Comparison of ENCODE assay signal across 21 cellular contexts in the genomic region with DNA sequence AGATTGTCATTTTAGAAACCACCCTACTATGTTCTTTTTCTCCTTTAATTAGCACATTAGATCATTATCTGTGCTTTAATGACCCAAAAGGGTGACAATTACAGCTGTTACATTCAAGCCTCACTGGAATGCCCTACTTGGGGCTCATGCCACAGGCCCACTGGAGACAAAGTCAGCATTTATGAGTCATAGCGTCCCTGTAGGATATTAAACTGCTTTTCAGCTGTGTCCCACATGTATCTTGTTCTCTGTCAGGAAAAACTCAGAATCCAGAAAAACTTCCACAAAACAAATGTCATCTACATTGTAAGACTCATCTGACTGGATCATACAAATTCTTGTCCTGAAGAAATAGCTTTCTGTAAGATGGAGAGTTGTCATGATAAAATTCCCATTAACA.
DNase-seq lines count a peak whose midpoint lies in the region; TF ChIP-seq lines count a peak whose summit lies in the region.
"Had no signal": no experiment of that assay in that cellular context is flagged by ENCODE, and none has a peak within 500 bp of the region (broad histone marks: within the 10 kb centered on the region; RNA-seq: fewer than 3 reads in every experiment).

No MANE protein-coding gene starts in this region.

- DNase-seq in AG09309 (ENCODE audit: low read depth) (peak; percentile 3), M059J (ENCODE audit: low read depth) (peak; percentile 10), fibroblast of lung (ENCODE audit: low read depth in 2 of 2) (peak; percentile 25 to 55), myocyte (ENCODE audit: low read depth) (peak; percentile 72), amygdala (lab: John Stamatoyannopoulos, UW) (no peak), NCI-H526 treated with DMSO at 0.1 percent for 48 hours (lab: John Stamatoyannopoulos, UW) (no peak)
- DNase-seq in activated CD4-positive, alpha-beta T cell treated with anti-CD3 and anti-CD28 coated beads for 1 hour = no peak
- DNase-seq in stimulated activated CD4-positive, alpha-beta T cell treated with anti-CD3 and anti-CD28 coated beads, Interleukin-1b, Interleukin-23, amount 100 ng/mL, for 48 hours = no peak
- DNase-seq: activated CD8-positive, alpha-beta memory T cell treated with anti-CD3 and anti-CD28 coated beads for 24 hours; CD8-positive, alpha-beta T cell; cortex of kidney; left lung; naive thymus-derived CD4-positive, alpha-beta T cell; NCI-H2227 treated with DMSO at 0.1 percent for 48 hours; stimulated activated CD4-positive, alpha-beta T cell treated with anti-CD3 and anti-CD28 coated beads, Interleukin-15, amount 100 ng/mL, for 24 hours; stimulated activated naive CD8-positive, alpha-beta T cell treated with anti-CD3 and anti-CD28 coated beads, Interleukin-15, Interleukin-2, amounts not matched to agents 100 U/mL and 50 U/mL, for 24 hours; T-cell had no signal

- no peaks in the 10 kb centered on the region for H3K4me1 ChIP-seq in fibroblast of lung (ENCODE audit: control insufficient read depth, extremely low read depth, insufficient read depth, low read length)
- H3K4me1 ChIP-seq: A549, left lung had no signal

- no peak for TF ChIP-seq CTCF in AG09309 (IDR thresholded peaks at IDR 0.05; ENCODE audit: control insufficient read depth, insufficient read depth, low read depth, low read length, missing control alignments)
- no peak for TF ChIP-seq CTCF in fibroblast of lung (conservative IDR thresholded peaks at IDR 0.05 in 1 of 2, IDR thresholded peaks at IDR 0.05 in 1 of 2; ENCODE audit: low read depth in 1 of 2, low read length in 2 of 2)

- no peak overlapping the region for H3K27ac ChIP-seq in fibroblast of lung (ENCODE audit: insufficient read depth, low read length)
- H3K27ac ChIP-seq: A549, epithelial cell of prostate, KMS-11, left lung, RWPE1 had no signal

- no peaks in the 10 kb centered on the region for H3K9me3 ChIP-seq in fibroblast of lung (ENCODE audit: control insufficient read depth, insufficient read depth, low read depth, low read length)
- H3K9me3 ChIP-seq: A549 had no signal

- no peaks in the 10 kb centered on the region for H3K27me3 ChIP-seq in fibroblast of lung (ENCODE audit: control insufficient read depth, insufficient read depth, low read length)
- H3K27me3 ChIP-seq: left lung had no signal

- no peaks in the 10 kb centered on the region for H4K20me1 ChIP-seq in fibroblast of lung (ENCODE audit: control insufficient read depth, extremely low read depth, insufficient read depth, low read length)

- H3K4me3 ChIP-seq in AG09309 (ENCODE audit: control insufficient read depth, low read depth, low read length) (no peak overlapping the region), fibroblast of lung (replicated peaks in 1 of 4; ENCODE audit: control extremely low read depth in 1 of 4, insufficient read depth in 1 of 4, low read depth in 3 of 4, low read length in 4 of 4) (no peak overlapping the region)
- H3K4me3 ChIP-seq: A549, left lung had no signal

- no peak overlapping the region for H3K9ac ChIP-seq in fibroblast of lung (ENCODE audit: insufficient read depth, low read length)
- H3K9ac ChIP-seq: KMS-11 had no signal

- H3K4me2 ChIP-seq in fibroblast of lung (ENCODE audit: extremely low read depth, insufficient read depth, low read length) = no peak overlapping the region
- H3K4me2 ChIP-seq: A549, KMS-11 had no signal

- H2AFZ ChIP-seq in fibroblast of lung (ENCODE audit: low read length) = no peak overlapping the region

- H3K36me3 ChIP-seq in fibroblast of lung (ENCODE audit: control insufficient read depth, insufficient read depth, low read length) = no peaks in the 10 kb centered on the region
- H3K36me3 ChIP-seq: left lung had no signal

- H3K79me2 ChIP-seq in fibroblast of lung (ENCODE audit: control insufficient read depth, insufficient read depth, low read length) = no peaks in the 10 kb centered on the region

Comparison
In these comparisons a context has a peak if more than half of its experiments do, and no peak if none do; other contexts are left out.
1. DNase-seq: peak in AG09309 (single experiment), M059J (single experiment), fibroblast of lung (2 of 2) and myocyte (single experiment); none in activated CD4-positive, alpha-beta T cell treated with anti-CD3 and anti-CD28 coated beads for 1 hour (single experiment), amygdala (0 of 56), NCI-H526 treated with DMSO at 0.1 percent for 48 hours (single experiment) and stimulated activated CD4-positive, alpha-beta T cell treated with anti-CD3 and anti-CD28 coated beads, Interleukin-1b, Interleukin-23, amount 100 ng/mL, for 48 hours (single experiment).